ENCODE assay signal across 10 cellular contexts in genomic region chr12:38053655-38054464, GRCh38.
DNase-seq lines count a peak whose midpoint lies in the region; ATAC-seq, FAIRE-seq and TF ChIP-seq lines count a peak whose summit lies in the region.
"Had no signal": no experiment of that assay in that cellular context is flagged by ENCODE, and none has a peak within 500 bp of the region (broad histone marks: within the 10 kb centered on the region; RNA-seq: fewer than 3 reads in every experiment).

No MANE protein-coding gene starts in this region.

- peaks cover 4% of the 10 kb centered on the region for H3K9me3 ChIP-seq in upper lobe of right lung

- TF ChIP-seq CTCF in bronchial epithelial cell (IDR thresholded peaks at IDR 0.05; ENCODE audit: insufficient read depth, low read length, severe bottlenecking) (peak; percentile 12), upper lobe of right lung (IDR thresholded peaks at IDR 0.05) (peak; percentile 36)

- H3K36me3 ChIP-seq in bronchial epithelial cell (ENCODE audit: control insufficient read depth, insufficient read depth, low read length), result no peaks in the 10 kb centered on the region
- H3K36me3 ChIP-seq in upper lobe of right lung, result no peaks in the 10 kb centered on the region

- ATAC-seq in upper lobe of right lung, result peak; percentile 69
- no peak for ATAC-seq in Right ventricle myocardium superior (ENCODE audit: poor library complexity)

- peak; percentile 17 for DNase-seq in activated CD4-positive, alpha-beta T cell treated with anti-CD3 and anti-CD28 coated beads for 48 hours
- no peak for DNase-seq in activated CD4-positive, alpha-beta T cell treated with anti-CD3 and anti-CD28 coated beads, Interleukin-2, amount 50 U/mL, for 4 hours
- DNase-seq in NCI-H774 (lab: John Stamatoyannopoulos, UW) (peak; percentile 23), bronchial epithelial cell (ENCODE audit: low read depth) (no peak), upper lobe of right lung (peak; percentile 80), Right ventricle myocardium superior (no peak), C1 segment of cervical spinal cord (lab: John Stamatoyannopoulos, UW) (no peak)
- DNase-seq in activated CD4-positive, CD25-positive, alpha-beta regulatory T cell treated with anti-CD3 and anti-CD28 coated beads, Interleukin-2, amount 50 U/mL, for 72 hours, result no peak
- DNase-seq: activated naive CD8-positive, alpha-beta T cell treated with anti-CD3 and anti-CD28 coated beads, Interleukin-2, amount 10 ng/mL, durations not matched to agents 7 days and 5 days; Kasumi-1 had no signal

- intact Hi-C loops in upper lobe of right lung (cut with DNase I) (no loop called here), Right ventricle myocardium superior (cut with DNase I) (no loop called here)

- FAIRE-seq in bronchial epithelial cell (lab: Jason Lieb, UNC), result no peak

- H3K4me3 ChIP-seq in bronchial epithelial cell (ENCODE audit: low read depth, low read length), result no peak overlapping the region
- no peak overlapping the region for H3K4me3 ChIP-seq in upper lobe of right lung

- H3K27me3 ChIP-seq in bronchial epithelial cell (ENCODE audit: control insufficient read depth, insufficient read depth, low read length), result no peaks in the 10 kb centered on the region
- no peaks in the 10 kb centered on the region for H3K27me3 ChIP-seq in upper lobe of right lung

- H3K27ac ChIP-seq in upper lobe of right lung, result no peak overlapping the region

- no peaks in the 10 kb centered on the region for H3K4me1 ChIP-seq in upper lobe of right lung

Comparison
In these comparisons a context has a peak if more than half of its experiments do, and no peak if none do; other contexts are left out.
1. DNase-seq: peak in activated CD4-positive, alpha-beta T cell treated with anti-CD3 and anti-CD28 coated beads for 48 hours (single experiment), NCI-H774 (single experiment) and upper lobe of right lung (single experiment); none in activated CD4-positive, alpha-beta T cell treated with anti-CD3 and anti-CD28 coated beads, Interleukin-2, amount 50 U/mL, for 4 hours (0 of 2), bronchial epithelial cell (single experiment), Right ventricle myocardium superior (single experiment), C1 segment of cervical spinal cord (0 of 14) and activated CD4-positive, CD25-positive, alpha-beta regulatory T cell treated with anti-CD3 and anti-CD28 coated beads, Interleukin-2, amount 50 U/mL, for 72 hours (single experiment).